11 cellular contexts compared by ENCODE assay signal in the genomic region with DNA sequence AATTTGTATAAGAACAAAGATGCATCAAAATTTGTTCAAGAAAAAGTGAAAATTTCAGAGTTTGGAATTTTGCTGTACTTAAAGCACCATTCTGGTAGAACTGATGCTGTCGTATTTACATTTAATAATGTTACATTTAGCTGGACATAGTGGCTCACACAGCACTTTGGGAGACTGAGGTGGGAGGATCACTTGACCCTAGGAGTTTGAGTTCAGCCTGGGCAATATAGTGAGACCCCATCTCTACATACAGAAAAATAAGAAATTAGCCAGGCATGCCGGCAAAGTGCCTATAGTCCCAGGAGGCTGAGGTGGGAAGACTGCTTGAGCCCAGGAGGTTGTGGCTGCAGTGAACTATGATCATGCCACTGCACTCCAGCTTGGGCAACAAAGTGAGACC.
"Had no signal": no experiment of that assay in that cellular context is flagged by ENCODE, and none has a peak within 500 bp of the region (broad histone marks: within the 10 kb centered on the region; RNA-seq: fewer than 3 reads in every experiment).

No MANE protein-coding gene starts in this region.

- H3K27ac Mint-ChIP-seq: GM23338, H9, HFFc6 had no signal

- H3K9ac ChIP-seq: GM23248 had no signal

- DNase-seq: GM23248, GOT3, H7, H9, HCEC 1CT, HFFc6 had no signal

- H3K9me3 Mint-ChIP-seq: GM23338, H9, HFFc6 had no signal

- H3K4me3 ChIP-seq: GM23248, GM23338, HAP-1 had no signal

- H3K4me3 Mint-ChIP-seq: GM23338, H9, HFFc6 had no signal

- H3K9me3 ChIP-seq: HAP-1 had no signal

- ATAC-seq: GM23338, HCT116 had no signal

- FAIRE-seq: H1, H54 had no signal

- H2AFZ ChIP-seq: GM23248, GM23338 had no signal

- H3K4me2 ChIP-seq: GM23338 had no signal

- H3K27ac ChIP-seq: GM23248 had no signal
